19 cellular contexts compared by ENCODE assay signal in genomic region chr18:49139726-49140125, GRCh38.
DNase-seq lines count a peak whose midpoint lies in the region; ATAC-seq and TF ChIP-seq lines count a peak whose summit lies in the region.
"Had no signal": no experiment of that assay in that cellular context is flagged by ENCODE, and none has a peak within 500 bp of the region (broad histone marks: within the 10 kb centered on the region; RNA-seq: fewer than 3 reads in every experiment).

No MANE protein-coding gene starts in this region.

- H3K4me3 Mint-ChIP-seq in neural progenitor cell (no peak overlapping the region), type B pancreatic cell (no peak overlapping the region)
- no peak overlapping the region for H3K4me3 Mint-ChIP-seq in stimulated activated naive CD8-positive, alpha-beta T cell treated with anti-CD3 and anti-CD28 coated beads, Interleukin-15, amount 100 ng/mL, for 72 hours
- H3K4me3 Mint-ChIP-seq: CD8-positive, alpha-beta memory T cell; IgD-negative memory B cell had no signal

- no peaks in the 10 kb centered on the region for H3K27me3 Mint-ChIP-seq in neural progenitor cell (ENCODE audit: insufficient read depth, low read depth)
- no peaks in the 10 kb centered on the region for H3K27me3 Mint-ChIP-seq in type B pancreatic cell
- no peaks in the 10 kb centered on the region for H3K27me3 Mint-ChIP-seq in stimulated activated naive CD8-positive, alpha-beta T cell treated with anti-CD3 and anti-CD28 coated beads, Interleukin-15, amount 100 ng/mL, for 72 hours
- H3K27me3 Mint-ChIP-seq: CD8-positive, alpha-beta memory T cell; IgD-negative memory B cell had no signal

- TF ChIP-seq CTCF in neural progenitor cell (IDR thresholded peaks at IDR 0.05): no peak
- TF ChIP-seq CTCF in type B pancreatic cell (conservative IDR thresholded peaks at IDR 0.05): no peak
- TF ChIP-seq CTCF in GM10266 (IDR thresholded peaks at IDR 0.05; ENCODE audit: control insufficient read depth, insufficient read depth, low read depth, missing control alignments): no peak

- peak overlapping the region; percentile 4 for H3K27ac ChIP-seq in neural progenitor cell
- H3K27ac ChIP-seq: BLaER1 treated with 17β-estradiol and CSF1 and Interleukin-3, amounts not matched to agents 10 nM and 100 nM had no signal

- peaks cover 23% of the 10 kb centered on the region for H3F3A ChIP-seq in neural progenitor cell (ENCODE audit: low read depth)

- peak; percentile 39 for DNase-seq in NCI-H82 (lab: John Stamatoyannopoulos, UW)
- DNase-seq in NCI-H82 treated with DMSO at 0.1 percent for 48 hours (lab: John Stamatoyannopoulos, UW; ENCODE audit: unreplicated experiment): no peak
- DNase-seq in NCI-H2081 (lab: John Stamatoyannopoulos, UW): peak; percentile 12 to 54
- peak; percentile 37 for DNase-seq in NCI-H748 treated with DMSO at 0.1 percent for 48 hours (lab: John Stamatoyannopoulos, UW)
- DNase-seq in neural progenitor cell (ENCODE audit: low spot score): peak; percentile 59
- DNase-seq in type B pancreatic cell (ENCODE audit: extremely low spot score, unreplicated experiment): no peak
- DNase-seq in stimulated activated naive CD8-positive, alpha-beta T cell treated with anti-CD3 and anti-CD28 coated beads, Interleukin-15, amount 100 ng/mL, for 72 hours: no peak
- no peak for DNase-seq in GM10266 (ENCODE audit: extremely low spot score)
- DNase-seq: CD8-positive, alpha-beta memory T cell; DMS79 treated with DMSO at 0.1 percent for 48 hours; GOT3; Kasumi-1; NCI-H1436; NCI-H510A treated with DMSO at 0.1 percent for 48 hours; NK-92 treated with Interleukin-12 subunit alpha and Interleukin-12 subunit beta, amount 100 ng/mL, for 24 hours; OCI-M1; SW 1271 had no signal

- H3K9ac ChIP-seq in neural progenitor cell: no peak overlapping the region
- H3K9ac ChIP-seq: BLaER1 treated with 17β-estradiol and CSF1 and Interleukin-3, amounts not matched to agents 10 nM and 100 nM had no signal

- peak overlapping the region; percentile 6 for H3K4me3 ChIP-seq in neural progenitor cell
- H3K4me3 ChIP-seq: BLaER1 treated with 17β-estradiol and CSF1 and Interleukin-3, amounts not matched to agents 10 nM and 100 nM had no signal

- no peaks in the 10 kb centered on the region for H4K20me1 ChIP-seq in neural progenitor cell (ENCODE audit: low read depth)
- H4K20me1 ChIP-seq: BLaER1 treated with 17β-estradiol and CSF1 and Interleukin-3, amounts not matched to agents 10 nM and 100 nM had no signal

- peak overlapping the region; percentile 65 for H3K4me2 ChIP-seq in neural progenitor cell
- H3K4me2 ChIP-seq: BLaER1 treated with 17β-estradiol and CSF1 and Interleukin-3, amounts not matched to agents 10 nM and 100 nM had no signal

- H3K9me3 ChIP-seq in neural progenitor cell (ENCODE audit: low read depth): no peaks in the 10 kb centered on the region

- H3K27ac Mint-ChIP-seq in neural progenitor cell: no peak overlapping the region
- H3K27ac Mint-ChIP-seq in type B pancreatic cell: no peak overlapping the region
- no peak overlapping the region for H3K27ac Mint-ChIP-seq in stimulated activated naive CD8-positive, alpha-beta T cell treated with anti-CD3 and anti-CD28 coated beads, Interleukin-15, amount 100 ng/mL, for 72 hours
- H3K27ac Mint-ChIP-seq: CD8-positive, alpha-beta memory T cell; IgD-negative memory B cell had no signal

- no peak overlapping the region for H2AFZ ChIP-seq in neural progenitor cell (replicated peaks)

- H3K9me3 Mint-ChIP-seq in neural progenitor cell (no peaks in the 10 kb centered on the region), type B pancreatic cell (no peaks in the 10 kb centered on the region)
- H3K9me3 Mint-ChIP-seq in stimulated activated naive CD8-positive, alpha-beta T cell treated with anti-CD3 and anti-CD28 coated beads, Interleukin-15, amount 100 ng/mL, for 72 hours: no peaks in the 10 kb centered on the region
- H3K9me3 Mint-ChIP-seq: CD8-positive, alpha-beta memory T cell; IgD-negative memory B cell had no signal

- no peaks in the 10 kb centered on the region for H3K36me3 ChIP-seq in neural progenitor cell

- H3K4me1 Mint-ChIP-seq in neural progenitor cell (peaks cover 47% of the 10 kb centered on the region), type B pancreatic cell (ENCODE audit: unreplicated experiment) (peaks cover 31% of the 10 kb centered on the region)
- H3K4me1 Mint-ChIP-seq in stimulated activated naive CD8-positive, alpha-beta T cell treated with anti-CD3 and anti-CD28 coated beads, Interleukin-15, amount 100 ng/mL, for 72 hours: no peaks in the 10 kb centered on the region
- H3K4me1 Mint-ChIP-seq: CD8-positive, alpha-beta memory T cell; IgD-negative memory B cell had no signal

- ATAC-seq in stimulated activated naive CD8-positive, alpha-beta T cell treated with anti-CD3 and anti-CD28 coated beads, Interleukin-15, amount 100 ng/mL, for 72 hours: no peak

- H3K36me3 Mint-ChIP-seq in neural progenitor cell (no peaks in the 10 kb centered on the region), type B pancreatic cell (no peaks in the 10 kb centered on the region)

- no peaks in the 10 kb centered on the region for H3K79me2 ChIP-seq in neural progenitor cell (ENCODE audit: low read depth)

- H3K27me3 ChIP-seq in neural progenitor cell: peaks cover 12% of the 10 kb centered on the region
- H3K27me3 ChIP-seq: BLaER1 treated with 17β-estradiol and CSF1 and Interleukin-3, amounts not matched to agents 10 nM and 100 nM had no signal

- H3K4me1 ChIP-seq in neural progenitor cell: peaks cover 41% of the 10 kb centered on the region

Comparison
In these comparisons a context has a peak if more than half of its experiments do, and no peak if none do; other contexts are left out.
1. DNase-seq: peak in NCI-H82 (single experiment), NCI-H2081 (2 of 2), NCI-H748 treated with DMSO at 0.1 percent for 48 hours (single experiment) and neural progenitor cell (single experiment); none in NCI-H82 treated with DMSO at 0.1 percent for 48 hours (single experiment), type B pancreatic cell (single experiment), stimulated activated naive CD8-positive, alpha-beta T cell treated with anti-CD3 and anti-CD28 coated beads, Interleukin-15, amount 100 ng/mL, for 72 hours (0 of 2) and GM10266 (single experiment).